In the genomic region with DNA sequence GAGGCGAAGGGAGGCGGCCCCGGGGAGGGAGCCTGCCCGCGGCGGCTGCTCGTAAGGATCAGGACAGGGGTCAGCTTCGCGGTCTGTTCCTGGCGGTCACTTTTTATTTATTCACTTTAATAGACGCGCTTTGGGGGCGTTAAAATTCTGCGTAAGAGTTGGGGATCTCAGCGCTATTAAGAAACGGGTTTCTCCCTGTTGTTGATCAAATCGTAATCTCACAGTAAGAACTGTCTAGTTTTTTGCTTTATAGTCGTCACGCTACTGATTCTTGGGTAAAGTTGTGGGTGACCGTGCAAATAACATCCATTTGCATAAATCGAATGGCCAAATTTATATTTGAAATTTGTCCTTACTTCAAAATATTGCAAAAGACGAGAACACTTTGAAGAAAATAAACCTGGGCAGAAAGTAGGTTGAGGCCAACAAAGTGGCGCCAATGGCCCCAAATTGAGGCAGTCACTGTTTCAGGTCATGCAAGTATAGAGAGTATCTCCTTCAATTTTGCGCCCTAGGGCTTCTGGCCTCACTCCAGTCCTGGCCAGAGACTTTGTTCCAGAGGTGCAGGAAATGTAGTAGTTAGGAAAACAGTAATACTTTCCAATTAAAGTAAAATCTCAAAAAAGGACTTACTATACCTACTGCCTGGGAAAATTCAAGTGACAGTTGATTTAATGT, we compare ENCODE assay signal across 1 cellular context.
A peak's percentile ranks its signal among the peaks of the same experiment; 100 is the strongest.
TF ChIP-seq lines count a peak whose summit lies in the region.

No MANE protein-coding gene starts in this region.

TF ChIP-seq in HEK293, 187 proteins besides CTCF, POLR2A, EP300 and RAD21 (continued from another document):
- TF ChIP-seq, protein P1, sequence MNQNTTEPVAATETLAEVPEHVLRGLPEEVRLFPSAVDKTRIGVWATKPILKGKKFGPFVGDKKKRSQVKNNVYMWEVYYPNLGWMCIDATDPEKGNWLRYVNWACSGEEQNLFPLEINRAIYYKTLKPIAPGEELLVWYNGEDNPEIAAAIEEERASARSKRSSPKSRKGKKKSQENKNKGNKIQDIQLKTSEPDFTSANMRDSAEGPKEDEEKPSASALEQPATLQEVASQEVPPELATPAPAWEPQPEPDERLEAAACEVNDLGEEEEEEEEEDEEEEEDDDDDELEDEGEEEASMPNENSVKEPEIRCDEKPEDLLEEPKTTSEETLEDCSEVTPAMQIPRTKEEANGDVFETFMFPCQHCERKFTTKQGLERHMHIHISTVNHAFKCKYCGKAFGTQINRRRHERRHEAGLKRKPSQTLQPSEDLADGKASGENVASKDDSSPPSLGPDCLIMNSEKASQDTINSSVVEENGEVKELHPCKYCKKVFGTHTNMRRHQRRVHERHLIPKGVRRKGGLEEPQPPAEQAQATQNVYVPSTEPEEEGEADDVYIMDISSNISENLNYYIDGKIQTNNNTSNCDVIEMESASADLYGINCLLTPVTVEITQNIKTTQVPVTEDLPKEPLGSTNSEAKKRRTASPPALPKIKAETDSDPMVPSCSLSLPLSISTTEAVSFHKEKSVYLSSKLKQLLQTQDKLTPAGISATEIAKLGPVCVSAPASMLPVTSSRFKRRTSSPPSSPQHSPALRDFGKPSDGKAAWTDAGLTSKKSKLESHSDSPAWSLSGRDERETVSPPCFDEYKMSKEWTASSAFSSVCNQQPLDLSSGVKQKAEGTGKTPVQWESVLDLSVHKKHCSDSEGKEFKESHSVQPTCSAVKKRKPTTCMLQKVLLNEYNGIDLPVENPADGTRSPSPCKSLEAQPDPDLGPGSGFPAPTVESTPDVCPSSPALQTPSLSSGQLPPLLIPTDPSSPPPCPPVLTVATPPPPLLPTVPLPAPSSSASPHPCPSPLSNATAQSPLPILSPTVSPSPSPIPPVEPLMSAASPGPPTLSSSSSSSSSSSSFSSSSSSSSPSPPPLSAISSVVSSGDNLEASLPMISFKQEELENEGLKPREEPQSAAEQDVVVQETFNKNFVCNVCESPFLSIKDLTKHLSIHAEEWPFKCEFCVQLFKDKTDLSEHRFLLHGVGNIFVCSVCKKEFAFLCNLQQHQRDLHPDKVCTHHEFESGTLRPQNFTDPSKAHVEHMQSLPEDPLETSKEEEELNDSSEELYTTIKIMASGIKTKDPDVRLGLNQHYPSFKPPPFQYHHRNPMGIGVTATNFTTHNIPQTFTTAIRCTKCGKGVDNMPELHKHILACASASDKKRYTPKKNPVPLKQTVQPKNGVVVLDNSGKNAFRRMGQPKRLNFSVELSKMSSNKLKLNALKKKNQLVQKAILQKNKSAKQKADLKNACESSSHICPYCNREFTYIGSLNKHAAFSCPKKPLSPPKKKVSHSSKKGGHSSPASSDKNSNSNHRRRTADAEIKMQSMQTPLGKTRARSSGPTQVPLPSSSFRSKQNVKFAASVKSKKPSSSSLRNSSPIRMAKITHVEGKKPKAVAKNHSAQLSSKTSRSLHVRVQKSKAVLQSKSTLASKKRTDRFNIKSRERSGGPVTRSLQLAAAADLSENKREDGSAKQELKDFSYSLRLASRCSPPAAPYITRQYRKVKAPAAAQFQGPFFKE (tag by site-specific recombination; IDR thresholded peaks at IDR 0.05; ENCODE audit: borderline replicate concordance) = no peak
- TF ChIP-seq PRDM1 (tag by site-specific recombination; IDR thresholded peaks at IDR 0.05) = peak; percentile 54
- no peak for TF ChIP-seq ZNF600 (tag by site-specific recombination; IDR thresholded peaks at IDR 0.05)
- TF ChIP-seq ZNF280D (tag by site-specific recombination; IDR thresholded peaks at IDR 0.05) = no peak
TF ChIP-seq in HEK293: peak in this region for 2.
